ENCODE assay signal across 11 cellular contexts in the genomic region with DNA sequence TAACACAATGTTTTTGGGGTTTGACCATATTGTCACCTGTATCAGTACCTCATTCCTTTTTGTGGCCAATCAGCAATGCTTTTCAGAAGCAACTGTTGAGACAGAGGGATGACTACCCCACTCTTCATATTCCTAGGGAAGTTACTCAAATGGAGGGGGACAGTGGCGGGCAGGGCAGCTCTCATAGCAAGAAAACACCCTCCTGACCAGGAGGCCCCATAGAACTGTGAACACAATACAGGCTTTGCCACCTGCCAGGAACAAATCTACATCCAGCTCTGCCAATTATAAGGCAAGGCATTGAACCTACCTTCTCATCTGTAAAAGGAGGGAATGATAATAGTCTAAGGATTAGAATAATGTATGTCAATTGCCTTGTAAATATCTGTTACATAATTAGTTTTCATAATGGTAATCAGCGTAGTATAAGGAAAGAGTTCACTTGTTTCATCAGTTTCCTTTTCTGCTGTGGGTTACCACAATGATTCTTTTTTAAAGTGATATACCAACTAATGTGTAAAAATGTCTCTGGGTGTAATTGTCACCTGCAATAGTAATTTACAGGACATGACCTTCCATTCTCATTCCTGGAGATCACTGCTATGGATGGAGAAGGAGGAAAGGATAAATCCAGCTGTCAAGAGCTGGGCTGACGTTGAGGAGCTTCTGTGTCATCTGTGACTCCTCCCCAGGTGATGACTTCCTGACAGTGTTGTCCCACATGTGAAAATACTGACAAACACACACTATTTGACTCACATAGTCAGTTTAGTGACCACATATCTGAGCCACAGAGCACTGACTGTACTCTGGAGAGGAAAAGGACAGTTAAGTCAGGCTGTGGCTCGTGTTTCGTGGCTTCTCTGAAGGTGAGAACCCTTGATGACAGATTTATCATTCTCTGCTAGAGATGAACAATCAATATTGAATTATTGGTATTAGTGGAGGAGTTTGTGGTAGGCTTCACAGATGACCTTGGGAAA. TPM values are rescaled to one million over a fixed set of nuclear protein-coding genes. Genes with fewer than 3 reads are reported as not detected.
DNase-seq lines count a peak whose midpoint lies in the region; ATAC-seq and TF ChIP-seq lines count a peak whose summit lies in the region.
"Had no signal": no experiment of that assay in that cellular context is flagged by ENCODE, and none has a peak within 500 bp of the region (broad histone marks: within the 10 kb centered on the region; RNA-seq: fewer than 3 reads in every experiment).

No MANE protein-coding gene starts in this region.

- DNase-seq in NOMO-1 treated with DMSO at 0.1 percent for 48 hours (lab: John Stamatoyannopoulos, UW; ENCODE audit: unreplicated experiment) (peak; percentile 30), NOMO-1 treated with dmso at 0.1 percent for 144 hours (lab: John Stamatoyannopoulos, UW; ENCODE audit: unreplicated experiment) (no peak), spleen (no peak), kidney glomerular epithelial cell (lab: John Stamatoyannopoulos, UW) (no peak), HT-29 (ENCODE audit: low spot score) (no peak), DMS79 treated with DMSO at 0.1 percent for 48 hours (lab: John Stamatoyannopoulos, UW) (no peak)
- peak; percentile 38 for DNase-seq in activated CD8-positive, alpha-beta memory T cell treated with anti-CD3 and anti-CD28 coated beads, Interleukin-2, amount 50 U/mL, for 24 hours (ENCODE audit: extremely low read depth)
- DNase-seq: naive B cell had no signal

- intact Hi-C loops in spleen (cut with DNase I; ENCODE audit: low total_unique reads), result no loop called here

- TF ChIP-seq CTCF in spleen (IDR thresholded peaks at IDR 0.05 in 8 of 11, conservative IDR thresholded peaks at IDR 0.05 in 3 of 11), result no peak

- H3K9me3 ChIP-seq in spleen, result no peaks in the 10 kb centered on the region
- H3K9me3 ChIP-seq: A549 had no signal

- 38 to 49% (median 46%) methylated on average over 5 of the region's 5 CpGs for WGBS in spleen, 5 donors

- H3K4me3 ChIP-seq in spleen, result no peak overlapping the region
- H3K4me3 ChIP-seq: A549 had no signal

- H3K36me3 ChIP-seq in spleen, result no peaks in the 10 kb centered on the region

- peak; percentile 88 for ATAC-seq in HG03280 (IDR thresholded peaks at IDR 0.05; ENCODE audit: unreplicated experiment)
- ATAC-seq: A549 had no signal

- TF ChIP-seq POLR2A in spleen (IDR thresholded peaks at IDR 0.05), result no peak

- no peaks in the 10 kb centered on the region for H3K27me3 ChIP-seq in spleen (replicated peaks in 1 of 7)

- peaks cover 0 to 32% (median 14%) of the 10 kb centered on the region in 6 donors for H3K4me1 ChIP-seq in spleen

- H3K27ac ChIP-seq in spleen, result peak overlapping the region; percentile 31 to 83 (median 74)
- H3K27ac ChIP-seq: VCaP had no signal

RNA-seq across cellular contexts. Expression of gene ALPK2, which starts 13.4 kb away (rescaled TPM):
- 1 to 10 TPM in 3 of 7 donors, under 1 TPM in 4; 0.66 to 3.1 (median 0.94) TPM for total RNA-seq in spleen
- polyA plus RNA-seq in spleen, result 1 to 10 TPM in 1 of 3 donors, under 1 TPM in 2; 0.93 to 2.1 (median 1.00) TPM
- not detected in 2 replicates for total RNA-seq in HT-29 (2014; rRNA removed; shearing (Covaris generic))

RNA-seq across cellular contexts. Expression of gene MALT1, which starts 55.8 kb away (rescaled TPM):
- 10 to 100 TPM; 47.9 to 59.6 (median 51.3) TPM for total RNA-seq in spleen
- polyA plus RNA-seq in spleen, result 10 to 100 TPM; 13.3 to 16.8 (median 15.6) TPM
- 5.6 and 8.6 TPM in 2 replicates for total RNA-seq in HT-29 (2014; rRNA removed; shearing (Covaris generic))

Comparison
In these comparisons a context has a peak if more than half of its experiments do, and no peak if none do; other contexts are left out.
1. DNase-seq: peak in NOMO-1 treated with DMSO at 0.1 percent for 48 hours (single experiment) and activated CD8-positive, alpha-beta memory T cell treated with anti-CD3 and anti-CD28 coated beads, Interleukin-2, amount 50 U/mL, for 24 hours (single experiment); none in NOMO-1 treated with dmso at 0.1 percent for 144 hours (single experiment), spleen (single experiment), kidney glomerular epithelial cell (single experiment), HT-29 (single experiment) and DMS79 treated with DMSO at 0.1 percent for 48 hours (single experiment).